19 cellular contexts compared by ENCODE assay signal in the genomic region with DNA sequence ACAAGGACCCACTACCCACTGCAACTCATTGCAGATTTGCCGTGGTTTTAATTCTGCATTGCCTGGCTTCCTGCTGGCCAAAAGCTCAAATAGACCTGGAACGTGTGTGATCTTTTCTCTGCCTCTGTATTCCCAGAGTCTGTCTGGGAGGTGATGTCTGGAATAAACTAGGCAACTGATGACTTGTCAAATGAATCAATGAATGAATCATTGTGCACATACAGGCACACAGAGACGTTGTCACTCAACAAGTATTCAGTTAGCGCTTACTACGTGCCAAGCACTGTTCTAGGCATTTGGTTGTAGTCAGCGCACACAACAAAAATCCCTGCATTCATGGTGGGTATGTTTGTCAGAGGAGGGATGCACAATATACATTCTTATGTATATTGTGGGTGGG. TPM values are rescaled to one million over a fixed set of nuclear protein-coding genes. Genes with fewer than 3 reads are reported as not detected.
A peak's percentile ranks its signal among the peaks of the same experiment; 100 is the strongest.
DNase-seq lines count a peak whose midpoint lies in the region; ATAC-seq and TF ChIP-seq lines count a peak whose summit lies in the region.
"Had no signal": no experiment of that assay in that cellular context is flagged by ENCODE, and none has a peak within 500 bp of the region (broad histone marks: within the 10 kb centered on the region; RNA-seq: fewer than 3 reads in every experiment).

No MANE protein-coding gene starts in this region.

- H3K27me3 Mint-ChIP-seq in stimulated activated naive B cell treated with anti-CD40 and anti-IgM and Interleukin-4, amounts not matched to agents 10 μg/mL and 1 μg/mL and 100 μg/mL, for 72 hours = peaks cover 63 to 80% of the 10 kb centered on the region in 2 donors

- DNase-seq in RKO (ENCODE audit: low spot score) (peak; percentile 18), epithelial cell of esophagus (ENCODE audit: low read depth) (peak; percentile 21), kidney tubule cell (ENCODE audit: low spot score) (peak; percentile 56), transverse colon (no peak), pons (ENCODE audit: low spot score) (no peak)
- no peak for DNase-seq in stimulated activated naive B cell treated with anti-CD40 and anti-IgM and Interleukin-4, amounts not matched to agents 10 μg/mL and 1 μg/mL and 100 μg/mL, for 72 hours
- DNase-seq: 8988T; ACHN; BE2C; C1 segment of cervical spinal cord; CD4-positive, alpha-beta memory T cell; CD4-positive, CD25-positive, alpha-beta regulatory T cell; CD8-positive, alpha-beta memory T cell; COR-L47; DMS79 treated with DMSO at 0.1 percent for 48 hours; GF-D8 had no signal

- no peak overlapping the region for H3K27ac ChIP-seq in transverse colon
- H3K27ac ChIP-seq: BLaER1 had no signal

- TF ChIP-seq CTCF in epithelial cell of esophagus (IDR thresholded peaks at IDR 0.05; ENCODE audit: insufficient read depth, low read depth, low read length, missing control alignments) = no peak
- no peak for TF ChIP-seq CTCF in transverse colon (IDR thresholded peaks at IDR 0.05)

- no peaks in the 10 kb centered on the region for H3K4me1 ChIP-seq in transverse colon
- H3K4me1 ChIP-seq: BLaER1 had no signal

- H3K9me3 ChIP-seq in transverse colon = no peaks in the 10 kb centered on the region
- H3K9me3 ChIP-seq: BE2C, BLaER1 had no signal

- TF ChIP-seq POLR2A in transverse colon (IDR thresholded peaks at IDR 0.05) = no peak

- H3K27me3 ChIP-seq in transverse colon = peaks cover 36% of the 10 kb centered on the region

- H3K4me3 ChIP-seq in epithelial cell of esophagus (ENCODE audit: low read length) = no peak overlapping the region
- no peak overlapping the region for H3K4me3 ChIP-seq in transverse colon
- H3K4me3 ChIP-seq: BLaER1, GM12878 had no signal

- 81 to 88% methylated on average over 4 to 6 of the region's 6 CpGs for WGBS in transverse colon (ENCODE audit: low coverage in 1 of 2), 2 donors

- no peak for TF ChIP-seq EP300 in transverse colon (IDR thresholded peaks at IDR 0.05; ENCODE audit: low read depth)

- no peak overlapping the region for H3K27ac Mint-ChIP-seq in stimulated activated naive B cell treated with anti-CD40 and anti-IgM and Interleukin-4, amounts not matched to agents 10 μg/mL and 1 μg/mL and 100 μg/mL, for 72 hours
- H3K27ac Mint-ChIP-seq: CD14-positive monocyte; CD4-positive, CD25-positive, alpha-beta regulatory T cell had no signal

- H3K4me3 Mint-ChIP-seq in stimulated activated naive B cell treated with anti-CD40 and anti-IgM and Interleukin-4, amounts not matched to agents 10 μg/mL and 1 μg/mL and 100 μg/mL, for 72 hours = no peak overlapping the region
- H3K4me3 Mint-ChIP-seq: CD4-positive, alpha-beta memory T cell; CD4-positive, CD25-positive, alpha-beta regulatory T cell; CD8-positive, alpha-beta memory T cell had no signal

- in situ Hi-C loops in transverse colon (cut with MboI; ENCODE audit: low pct_ligation_motif_present in 1 of 4, low pct_unique_long_range_greater_than_20kb in 1 of 4, low sequenced_read_pairs in 3 of 4) = loop anchor here in 1 of 4 donors (25.0 kb wide), 1 partner anchor 549 kb away; a partner anchor contains a TSS

- H3K4me1 Mint-ChIP-seq in stimulated activated naive B cell treated with anti-CD40 and anti-IgM and Interleukin-4, amounts not matched to agents 10 μg/mL and 1 μg/mL and 100 μg/mL, for 72 hours = peaks cover 0 to 5% of the 10 kb centered on the region in 2 donors
- H3K4me1 Mint-ChIP-seq: CD14-positive monocyte had no signal

- ATAC-seq in stimulated activated naive B cell treated with anti-CD40 and anti-IgM and Interleukin-4, amounts not matched to agents 10 μg/mL and 1 μg/mL and 100 μg/mL, for 72 hours (replicated peaks) = no peak
- ATAC-seq: GM12878 had no signal

- intact Hi-C loops in transverse colon (cut with DNase I; ENCODE audit: low total_unique reads) = no loop called here

- H3K9me3 Mint-ChIP-seq in stimulated activated naive B cell treated with anti-CD40 and anti-IgM and Interleukin-4, amounts not matched to agents 10 μg/mL and 1 μg/mL and 100 μg/mL, for 72 hours = no peaks in the 10 kb centered on the region
- H3K9me3 Mint-ChIP-seq: CD8-positive, alpha-beta memory T cell had no signal

- no peaks in the 10 kb centered on the region for H3K36me3 ChIP-seq in transverse colon
- H3K36me3 ChIP-seq: BE2C, BLaER1 had no signal

- no peaks in the 10 kb centered on the region for H3K36me3 Mint-ChIP-seq in stimulated activated naive B cell treated with anti-CD40 and anti-IgM and Interleukin-4, amounts not matched to agents 10 μg/mL and 1 μg/mL and 100 μg/mL, for 72 hours
- H3K36me3 Mint-ChIP-seq: CD14-positive monocyte; CD4-positive, alpha-beta memory T cell; CD4-positive, CD25-positive, alpha-beta regulatory T cell; CD8-positive, alpha-beta memory T cell had no signal

RNA-seq across cellular contexts. Expression of a gene that starts 8.9 kb away (rescaled TPM):
- total RNA-seq in transverse colon = not detected
- total RNA-seq: CD4-positive, CD25-positive, alpha-beta regulatory T cell; CD8-positive, alpha-beta memory T cell; GM12878 had no signal

Comparison
In these comparisons a context has a peak if more than half of its experiments do, and no peak if none do; other contexts are left out.
1. DNase-seq: peak in RKO (single experiment), epithelial cell of esophagus (single experiment) and kidney tubule cell (single experiment); none in transverse colon (single experiment), pons (single experiment) and stimulated activated naive B cell treated with anti-CD40 and anti-IgM and Interleukin-4, amounts not matched to agents 10 μg/mL and 1 μg/mL and 100 μg/mL, for 72 hours (single experiment).